11 cellular contexts compared by ENCODE assay signal in genomic region chr11:66315498-66315885, GRCh38. TPM values are rescaled to one million over a fixed set of nuclear protein-coding genes. Genes with fewer than 3 reads are reported as not detected.
A peak's percentile ranks its signal among the peaks of the same experiment; 100 is the strongest.
DNase-seq lines count a peak whose midpoint lies in the region; ATAC-seq and TF ChIP-seq lines count a peak whose summit lies in the region.
"Had no signal": no experiment of that assay in that cellular context is flagged by ENCODE, and none has a peak within 500 bp of the region (broad histone marks: within the 10 kb centered on the region; RNA-seq: fewer than 3 reads in every experiment).

No MANE protein-coding gene starts in this region.

- no peaks in the 10 kb centered on the region for H3K27me3 ChIP-seq in CD8-positive, alpha-beta T cell (ENCODE audit: insufficient read depth, low read length)
- H3K27me3 ChIP-seq in right cardiac atrium (ENCODE audit: control insufficient read depth, insufficient read depth): no peaks in the 10 kb centered on the region
- peaks cover 18 to 27% (median 22%) of the 10 kb centered on the region in 3 donors for H3K27me3 ChIP-seq in skeletal muscle tissue (ENCODE audit: control insufficient read depth in 3 of 3, insufficient read depth in 3 of 3, low read length in 3 of 3)

- H3K27ac Mint-ChIP-seq in CD8-positive, alpha-beta T cell: peak overlapping the region; percentile 99
- no peak overlapping the region for H3K27ac Mint-ChIP-seq in activated T-helper 1 cell treated with anti-CD3 and anti-CD28 coated beads, Interleukin-12 subunit alpha, Interleukin-12 subunit beta, Interleukin-2, Interleukin-4 antibody, amounts not matched to agents 30 ng/mL and 10 ng/mL and 1 ng/mL, durations not matched to agents 14 hours and 24 hours and 36 hours

- 82% methylated on average over 14 of the region's 14 CpGs for WGBS in right cardiac atrium

- peaks cover 47% of the 10 kb centered on the region for H3K4me1 Mint-ChIP-seq in CD8-positive, alpha-beta T cell (ENCODE audit: low read depth)
- peaks cover 37% of the 10 kb centered on the region for H3K4me1 Mint-ChIP-seq in activated T-helper 1 cell treated with anti-CD3 and anti-CD28 coated beads, Interleukin-12 subunit alpha, Interleukin-12 subunit beta, Interleukin-2, Interleukin-4 antibody, amounts not matched to agents 30 ng/mL and 10 ng/mL and 1 ng/mL, durations not matched to agents 14 hours and 24 hours and 36 hours (ENCODE audit: low read depth)

- peak overlapping the region; percentile 74 for H3K4me3 ChIP-seq in CD8-positive, alpha-beta T cell (ENCODE audit: low read depth, low read length)
- H3K4me3 ChIP-seq in right cardiac atrium (ENCODE audit: low read length): peak overlapping the region; percentile 47
- H3K4me3 ChIP-seq in skeletal muscle tissue (ENCODE audit: low read length in 3 of 3): peak overlapping the region; percentile 65 to 74 (median 69)

- H3K4me1 ChIP-seq in CD8-positive, alpha-beta T cell (ENCODE audit: insufficient read depth, low read length): peaks cover 29% of the 10 kb centered on the region
- H3K4me1 ChIP-seq in right cardiac atrium (ENCODE audit: control insufficient read depth, insufficient read depth, low read length) (peaks cover 5% of the 10 kb centered on the region), skeletal muscle tissue (ENCODE audit: control insufficient read depth in 3 of 3, insufficient read depth in 3 of 3, low read length in 3 of 3) (peaks cover 21 to 44% (median 33%) of the 10 kb centered on the region in 3 donors)

- H3K27me3 Mint-ChIP-seq in CD8-positive, alpha-beta T cell (ENCODE audit: low read depth): no peaks in the 10 kb centered on the region
- H3K27me3 Mint-ChIP-seq in activated T-helper 1 cell treated with anti-CD3 and anti-CD28 coated beads, Interleukin-12 subunit alpha, Interleukin-12 subunit beta, Interleukin-2, Interleukin-4 antibody, amounts not matched to agents 30 ng/mL and 10 ng/mL and 1 ng/mL, durations not matched to agents 14 hours and 24 hours and 36 hours (ENCODE audit: insufficient read depth): peaks cover 9% of the 10 kb centered on the region

- H3K27ac ChIP-seq in CD8-positive, alpha-beta T cell (ENCODE audit: low read depth, low read length): peak overlapping the region; percentile 92
- H3K27ac ChIP-seq in right cardiac atrium (ENCODE audit: low read length) (no peak overlapping the region), skeletal muscle tissue (ENCODE audit: low read depth, low read length) (peak overlapping the region; percentile 82)

- no peak for ATAC-seq in CD8-positive, alpha-beta T cell
- ATAC-seq in right cardiac atrium: no peak
- ATAC-seq in HG03280 (IDR thresholded peaks at IDR 0.05; ENCODE audit: unreplicated experiment): no peak

- H3K4me3 Mint-ChIP-seq in CD8-positive, alpha-beta T cell: peak overlapping the region; percentile 93
- peak overlapping the region; percentile 2 for H3K4me3 Mint-ChIP-seq in activated T-helper 1 cell treated with anti-CD3 and anti-CD28 coated beads, Interleukin-12 subunit alpha, Interleukin-12 subunit beta, Interleukin-2, Interleukin-4 antibody, amounts not matched to agents 30 ng/mL and 10 ng/mL and 1 ng/mL, durations not matched to agents 14 hours and 24 hours and 36 hours

- CTCF ChIA-PET in CD8-positive, alpha-beta T cell (lab: Charles Lee): interaction anchor here (0.6 to 1.5 kb wide), 4 partner anchors 11 to 355 kb away, joined by 3 to 4 read pairs (median 3); no protein-coding TSS in a partner anchor

- H3K36me3 ChIP-seq in CD8-positive, alpha-beta T cell (ENCODE audit: insufficient read depth, low read length): no peaks in the 10 kb centered on the region
- no peaks in the 10 kb centered on the region for H3K36me3 ChIP-seq in skeletal muscle tissue (ENCODE audit: control insufficient read depth in 3 of 3, insufficient read depth in 3 of 3, low read length in 3 of 3)

- H3K9me3 ChIP-seq in CD8-positive, alpha-beta T cell (ENCODE audit: low read length): no peaks in the 10 kb centered on the region
- H3K9me3 ChIP-seq in right cardiac atrium (ENCODE audit: control insufficient read depth, low read length) (no peaks in the 10 kb centered on the region), skeletal muscle tissue (ENCODE audit: control insufficient read depth in 3 of 3, low read length in 3 of 3) (no peaks in the 10 kb centered on the region)

- no peak for TF ChIP-seq CTCF in CD8-positive, alpha-beta T cell (IDR thresholded peaks at IDR 0.05)

- POLR2A ChIA-PET in CD8-positive, alpha-beta T cell (lab: Charles Lee): interaction anchor here (0.6 to 3.9 kb wide), 7 partner anchors 11 to 456 kb away, joined by 3 to 24 read pairs (median 3); partner anchors contain the start of genes B4GAT1, RAB1B and SLC29A2

- H3K36me3 Mint-ChIP-seq in CD8-positive, alpha-beta T cell: peaks cover 14% of the 10 kb centered on the region
- H3K36me3 Mint-ChIP-seq in activated T-helper 1 cell treated with anti-CD3 and anti-CD28 coated beads, Interleukin-12 subunit alpha, Interleukin-12 subunit beta, Interleukin-2, Interleukin-4 antibody, amounts not matched to agents 30 ng/mL and 10 ng/mL and 1 ng/mL, durations not matched to agents 14 hours and 24 hours and 36 hours (ENCODE audit: low read depth): peaks cover 2% of the 10 kb centered on the region

- DNase-seq in CD8-positive, alpha-beta T cell: no peak
- no peak for DNase-seq in activated T-helper 1 cell treated with anti-CD3 and anti-CD28 coated beads, Interleukin-12 subunit alpha, Interleukin-12 subunit beta, Interleukin-2, Interleukin-4 antibody, amounts not matched to agents 30 ng/mL and 10 ng/mL and 1 ng/mL, durations not matched to agents 14 hours and 24 hours and 36 hours (ENCODE audit: low spot score)
- peak in 2 of 3 donors; percentile 50 to 51 for DNase-seq in right cardiac atrium
- DNase-seq in activated gamma-delta T cell (lab: John Stamatoyannopoulos, UW): no peak
- DNase-seq in NCI-H1417 treated with DMSO at 0.1 percent for 48 hours (lab: John Stamatoyannopoulos, UW): no peak
- no peak for DNase-seq in dedifferentiated amniotic fluid mesenchymal stem cell (ENCODE audit: extremely low spot score)
- DNase-seq: activated naive CD4-positive, alpha-beta T cell; midbrain; NK-92 treated with Interleukin-12 subunit alpha and Interleukin-12 subunit beta, amount 100 ng/mL, for 24 hours had no signal

- peak overlapping the region; percentile 57 to 78 (median 62) for H3K9ac ChIP-seq in skeletal muscle tissue (ENCODE audit: low read depth in 1 of 3, low read length in 3 of 3)

- H3K9me3 Mint-ChIP-seq in CD8-positive, alpha-beta T cell: no peaks in the 10 kb centered on the region
- H3K9me3 Mint-ChIP-seq in activated T-helper 1 cell treated with anti-CD3 and anti-CD28 coated beads, Interleukin-12 subunit alpha, Interleukin-12 subunit beta, Interleukin-2, Interleukin-4 antibody, amounts not matched to agents 30 ng/mL and 10 ng/mL and 1 ng/mL, durations not matched to agents 14 hours and 24 hours and 36 hours: peaks cover 5% of the 10 kb centered on the region

- intact Hi-C loops in CD8-positive, alpha-beta T cell (cut with DNase I, micrococcal nuclease): loop anchor here (5.0 to 10.0 kb wide), 5 partner anchors 319 to 1149 kb away; partner anchors contain the start of genes MAP3K11 (in 1 of the 2), NEAT1 (in 1 of the 2), PCNX3 (in 1 of the 2) and PPP1CA (in 1 of the 2)
- intact Hi-C loops in activated T-helper 1 cell treated with anti-CD3 and anti-CD28 coated beads, Interleukin-12 subunit alpha, Interleukin-12 subunit beta, Interleukin-2, Interleukin-4 antibody, amounts not matched to agents 30 ng/mL and 10 ng/mL and 1 ng/mL, durations not matched to agents 14 hours and 24 hours and 36 hours (cut with micrococcal nuclease): no loop called here
- intact Hi-C loops in right cardiac atrium (cut with DNase I): loop anchor here in 1 of 4 donors (10.0 kb wide), 1 partner anchor 69 kb away; no protein-coding TSS in a partner anchor

RNA-seq across cellular contexts. Expression of gene CD248, which starts 1.4 kb away (rescaled TPM):
- total RNA-seq in CD8-positive, alpha-beta T cell: 10 to 100 TPM; 39.3 to 41.1 TPM
- 0.10 TPM in 1 of 2 replicates, not detected in the other for total RNA-seq in activated T-helper 1 cell treated with anti-CD3 and anti-CD28 coated beads, Interleukin-12 subunit alpha, Interleukin-12 subunit beta, Interleukin-2, Interleukin-4 antibody, amounts not matched to agents 30 ng/mL and 10 ng/mL and 1 ng/mL, durations not matched to agents 14 hours and 24 hours and 36 hours
- total RNA-seq in right cardiac atrium (10 to 100 TPM; 10.5 to 22.9 (median 21.9) TPM), skeletal muscle tissue (19.3 TPM)
- polyA plus RNA-seq in right cardiac atrium: 12.0 TPM

RNA-seq across cellular contexts. Expression of gene RIN1, which starts 20.7 kb away (rescaled TPM):
- total RNA-seq in CD8-positive, alpha-beta T cell: 1 to 10 TPM; 1.5 to 3.2 TPM
- total RNA-seq in activated T-helper 1 cell treated with anti-CD3 and anti-CD28 coated beads, Interleukin-12 subunit alpha, Interleukin-12 subunit beta, Interleukin-2, Interleukin-4 antibody, amounts not matched to agents 30 ng/mL and 10 ng/mL and 1 ng/mL, durations not matched to agents 14 hours and 24 hours and 36 hours: 0.78 and 0.86 TPM in 2 replicates
- total RNA-seq in right cardiac atrium: 1 to 10 TPM; 2.0 to 3.8 (median 2.2) TPM
- polyA plus RNA-seq in right cardiac atrium: 1.6 TPM
- total RNA-seq in skeletal muscle tissue: 5.7 TPM

RNA-seq across cellular contexts. Expression of gene TMEM151A, which starts 23.8 kb away (rescaled TPM):
- total RNA-seq in CD8-positive, alpha-beta T cell: under 1 TPM; 0.19 to 0.31 TPM
- total RNA-seq in activated T-helper 1 cell treated with anti-CD3 and anti-CD28 coated beads, Interleukin-12 subunit alpha, Interleukin-12 subunit beta, Interleukin-2, Interleukin-4 antibody, amounts not matched to agents 30 ng/mL and 10 ng/mL and 1 ng/mL, durations not matched to agents 14 hours and 24 hours and 36 hours: not detected in 2 replicates
- under 1 TPM; 0.20 to 0.31 (median 0.26) TPM for total RNA-seq in right cardiac atrium
- polyA plus RNA-seq in right cardiac atrium: 0.45 TPM
- total RNA-seq in skeletal muscle tissue: not detected

RNA-seq across cellular contexts. Expression of gene YIF1A, which starts 26.5 kb away (rescaled TPM):
- 10 to 100 TPM; 16.8 to 17.1 TPM for total RNA-seq in CD8-positive, alpha-beta T cell
- total RNA-seq in activated T-helper 1 cell treated with anti-CD3 and anti-CD28 coated beads, Interleukin-12 subunit alpha, Interleukin-12 subunit beta, Interleukin-2, Interleukin-4 antibody, amounts not matched to agents 30 ng/mL and 10 ng/mL and 1 ng/mL, durations not matched to agents 14 hours and 24 hours and 36 hours: 125 and 127 TPM in 2 replicates
- total RNA-seq in right cardiac atrium: 10 to 100 TPM; 48.0 to 65.3 (median 50.5) TPM
- 56.1 TPM for polyA plus RNA-seq in right cardiac atrium
- 57.4 TPM for total RNA-seq in skeletal muscle tissue

RNA-seq across cellular contexts. Expression of gene BRMS1, which starts 29.4 kb away (rescaled TPM):
- total RNA-seq in CD8-positive, alpha-beta T cell: 10 to 100 TPM; 66.7 to 68.0 TPM
- total RNA-seq in activated T-helper 1 cell treated with anti-CD3 and anti-CD28 coated beads, Interleukin-12 subunit alpha, Interleukin-12 subunit beta, Interleukin-2, Interleukin-4 antibody, amounts not matched to agents 30 ng/mL and 10 ng/mL and 1 ng/mL, durations not matched to agents 14 hours and 24 hours and 36 hours: 63.1 and 67.1 TPM in 2 replicates
- total RNA-seq in right cardiac atrium (10 to 100 TPM; 12.7 to 19.8 (median 15.0) TPM), skeletal muscle tissue (28.2 TPM)
- polyA plus RNA-seq in right cardiac atrium: 26.0 TPM

Comparison
In these comparisons a context has a peak if more than half of its experiments do, and no peak if none do; other contexts are left out.
1. DNase-seq: peak in right cardiac atrium (2 of 3); none in CD8-positive, alpha-beta T cell (0 of 7), activated T-helper 1 cell treated with anti-CD3 and anti-CD28 coated beads, Interleukin-12 subunit alpha, Interleukin-12 subunit beta, Interleukin-2, Interleukin-4 antibody, amounts not matched to agents 30 ng/mL and 10 ng/mL and 1 ng/mL, durations not matched to agents 14 hours and 24 hours and 36 hours (single experiment), activated gamma-delta T cell (single experiment), NCI-H1417 treated with DMSO at 0.1 percent for 48 hours (single experiment) and dedifferentiated amniotic fluid mesenchymal stem cell (single experiment).
2. RNA of gene CD248, which starts 1.4 kb away (total RNA-seq): 39.3 to 41.1 TPM in CD8-positive, alpha-beta T cell, 10.5 to 22.9 TPM in right cardiac atrium and 19.3 TPM in skeletal muscle tissue (single experiment); 0.10 TPM in activated T-helper 1 cell treated with anti-CD3 and anti-CD28 coated beads, Interleukin-12 subunit alpha, Interleukin-12 subunit beta, Interleukin-2, Interleukin-4 antibody, amounts not matched to agents 30 ng/mL and 10 ng/mL and 1 ng/mL, durations not matched to agents 14 hours and 24 hours and 36 hours; every median in the first group is over 10 times any median in the second.
3. Peak in every context shown above with its lines, with median percentiles within 50 percentile points of each other: H3K4me3 ChIP-seq.